Comparison of ENCODE assay signal across 1 cellular context in genomic region chr3:21506061-21506460, GRCh38.
TF ChIP-seq lines count a peak whose summit lies in the region.

No MANE protein-coding gene starts in this region.

TF ChIP-seq in GM23338, 12 proteins besides CTCF, POLR2A, EP300 and RAD21:
- TF ChIP-seq ZNF462 (CRISPR knock-in tag; IDR thresholded peaks at IDR 0.05) (no peak), JUNB (IDR thresholded peaks at IDR 0.05; ENCODE audit: unreplicated experiment) (no peak), EZH2phosphoT487 (IDR thresholded peaks at IDR 0.05; ENCODE audit: unreplicated experiment) (no peak), STAT1 (IDR thresholded peaks at IDR 0.05; ENCODE audit: unreplicated experiment) (no peak), POLR2AphosphoS5 (IDR thresholded peaks at IDR 0.05; ENCODE audit: low read depth) (no peak), ZNF331 (CRISPR knock-in tag; IDR thresholded peaks at IDR 0.05; ENCODE audit: low read depth) (no peak), ZNF114 (CRISPR knock-in tag; IDR thresholded peaks at IDR 0.05) (no peak), NANOG (IDR thresholded peaks at IDR 0.05; ENCODE audit: borderline replicate concordance) (no peak), ETS1 (IDR thresholded peaks at IDR 0.05) (no peak), CREB1 (CRISPR knock-in tag; IDR thresholded peaks at IDR 0.05; ENCODE audit: low read depth) (no peak)
